Comparison of ENCODE assay signal across 9 cellular contexts in genomic region chr6:142395768-142396231, GRCh38.
DNase-seq lines count a peak whose midpoint lies in the region; ATAC-seq and TF ChIP-seq lines count a peak whose summit lies in the region.
"Had no signal": no experiment of that assay in that cellular context is flagged by ENCODE, and none has a peak within 500 bp of the region (broad histone marks: within the 10 kb centered on the region; RNA-seq: fewer than 3 reads in every experiment).

No MANE protein-coding gene starts in this region.

- in situ Hi-C loops in KBM-7 (cut with MboI; ENCODE audit: low pct_unique_long_range_greater_than_20kb, low sequenced_read_pairs): no loop called here

- intact Hi-C loops in upper lobe of right lung (cut with DNase I): no loop called here

- no peak overlapping the region for H2BK15ac ChIP-seq in mesenchymal stem cell (ENCODE audit: low read depth, poor library complexity, severe bottlenecking)

- TF ChIP-seq CTCF in upper lobe of right lung (IDR thresholded peaks at IDR 0.05): no peak
- TF ChIP-seq CTCF in mesothelial cell of epicardium (IDR thresholded peaks at IDR 0.05; ENCODE audit: unreplicated experiment): no peak
- TF ChIP-seq CTCF in GM23338 (conservative IDR thresholded peaks at IDR 0.05; ENCODE audit: low read depth in 2 of 2): no peak

- H3K9me2 ChIP-seq in GM23338 (ENCODE audit: insufficient read depth): no peaks in the 10 kb centered on the region

- H3K36me3 Mint-ChIP-seq in mesothelial cell of epicardium: no peaks in the 10 kb centered on the region
- H3K36me3 Mint-ChIP-seq in GM23338 (ENCODE audit: low read depth): no peaks in the 10 kb centered on the region

- H3K79me2 ChIP-seq in GM23338 (replicated peaks; ENCODE audit: insufficient read depth): no peaks in the 10 kb centered on the region

- H2BK12ac ChIP-seq in mesenchymal stem cell (ENCODE audit: low read length in 2 of 2): no peak overlapping the region

- no peak overlapping the region for H2BK120ac ChIP-seq in mesenchymal stem cell (ENCODE audit: low read depth, low read length)

- H3K27ac ChIP-seq in mesenchymal stem cell (ENCODE audit: low read length, poor library complexity, severe bottlenecking): no peak overlapping the region
- H3K27ac ChIP-seq in upper lobe of right lung: no peak overlapping the region
- H3K27ac ChIP-seq in GM23338 (ENCODE audit: low read depth): no peak overlapping the region

- H3K4me3 ChIP-seq in mesenchymal stem cell (ENCODE audit: insufficient read depth in 1 of 2, low read depth in 1 of 2, low read length in 2 of 2): no peak overlapping the region
- no peak overlapping the region for H3K4me3 ChIP-seq in upper lobe of right lung
- no peak overlapping the region for H3K4me3 ChIP-seq in GM23338

- no peaks in the 10 kb centered on the region for H3F3A ChIP-seq in GM23338 (replicated peaks; ENCODE audit: low read depth)

- no peak overlapping the region for H2AK5ac ChIP-seq in mesenchymal stem cell (ENCODE audit: low read length, severe bottlenecking)

- H3K9ac ChIP-seq in mesenchymal stem cell (ENCODE audit: low read length): no peak overlapping the region

- H3K27me3 Mint-ChIP-seq in mesothelial cell of epicardium (ENCODE audit: low read depth) (no peaks in the 10 kb centered on the region), GM23338 (ENCODE audit: insufficient read depth, low read depth, poor library complexity) (no peaks in the 10 kb centered on the region)
- H3K27me3 Mint-ChIP-seq: activated B cell treated with CpG ODN at 0.5 μM for 24 hours had no signal

- H3K4me1 ChIP-seq in mesenchymal stem cell (ENCODE audit: control insufficient read depth, insufficient read depth, low read depth, low read length): no peaks in the 10 kb centered on the region
- no peaks in the 10 kb centered on the region for H3K4me1 ChIP-seq in upper lobe of right lung
- peaks cover 7% of the 10 kb centered on the region; the same call in 1 of the 2 replicates for H3K4me1 ChIP-seq in GM23338 (ENCODE audit: insufficient read depth)

- H3K4me3 Mint-ChIP-seq in mesothelial cell of epicardium (no peak overlapping the region), GM23338 (no peak overlapping the region)
- H3K4me3 Mint-ChIP-seq: activated B cell treated with CpG ODN at 0.5 μM for 24 hours had no signal

- no peak overlapping the region for H3K14ac ChIP-seq in mesenchymal stem cell (ENCODE audit: low read length in 2 of 2)

- H3K27ac Mint-ChIP-seq in mesothelial cell of epicardium (no peak overlapping the region), GM23338 (no peak overlapping the region)
- H3K27ac Mint-ChIP-seq: activated B cell treated with CpG ODN at 0.5 μM for 24 hours had no signal

- no peak overlapping the region for H3K4me2 ChIP-seq in mesenchymal stem cell (ENCODE audit: low read length, poor library complexity, severe bottlenecking)
- H3K4me2 ChIP-seq in GM23338: no peak overlapping the region

- H4K91ac ChIP-seq in mesenchymal stem cell (ENCODE audit: low read length): no peak overlapping the region

- no peak overlapping the region for H2AFZ ChIP-seq in mesenchymal stem cell (ENCODE audit: low read depth, low read length)
- no peak overlapping the region for H2AFZ ChIP-seq in GM23338

- H3K9me3 ChIP-seq in mesenchymal stem cell (ENCODE audit: control insufficient read depth, low read length) (no peaks in the 10 kb centered on the region), upper lobe of right lung (no peaks in the 10 kb centered on the region)

- H4K20me1 ChIP-seq in GM23338 (replicated peaks; ENCODE audit: insufficient read depth): no peaks in the 10 kb centered on the region

- no peaks in the 10 kb centered on the region for H3K79me1 ChIP-seq in mesenchymal stem cell (replicated peaks; ENCODE audit: low read length, poor library complexity, severe bottlenecking)

- no peak overlapping the region for H3K18ac ChIP-seq in mesenchymal stem cell (ENCODE audit: low read depth in 1 of 2, low read length in 2 of 2)

- H3K4me1 Mint-ChIP-seq in mesothelial cell of epicardium: peaks cover 12% of the 10 kb centered on the region
- H3K4me1 Mint-ChIP-seq in GM23338: peaks cover 12% of the 10 kb centered on the region

- H3K4ac ChIP-seq in mesenchymal stem cell (ENCODE audit: low read depth in 1 of 2, low read length in 2 of 2): no peak overlapping the region

- peak; percentile 45 for DNase-seq in H4 (ENCODE audit: low spot score)
- DNase-seq in KBM-7: peak; percentile 56
- DNase-seq in mesenchymal stem cell: peak; percentile 80
- DNase-seq in upper lobe of right lung: no peak
- DNase-seq in mesothelial cell of epicardium (ENCODE audit: low spot score in 2 of 2, unreplicated experiment in 2 of 2): no peak
- no peak for DNase-seq in GM23338 (ENCODE audit: low spot score)
- DNase-seq in AG08396 (ENCODE audit: low spot score): no peak
- DNase-seq: activated B cell treated with CpG ODN at 0.5 μM for 24 hours had no signal

- no peak overlapping the region for H2BK5ac ChIP-seq in mesenchymal stem cell (ENCODE audit: low read depth, low read length, poor library complexity, severe bottlenecking)

- no peak overlapping the region for H3K23ac ChIP-seq in mesenchymal stem cell (ENCODE audit: low read length in 2 of 2)

- ATAC-seq in GM18858 (IDR thresholded peaks at IDR 0.05; ENCODE audit: unreplicated experiment) (peak; percentile 98), upper lobe of right lung (no peak), GM23338 (no peak)

- no peaks in the 10 kb centered on the region for H3K27me3 ChIP-seq in mesenchymal stem cell (ENCODE audit: control insufficient read depth in 1 of 2, insufficient read depth in 1 of 2, low read length in 2 of 2)
- no peaks in the 10 kb centered on the region for H3K27me3 ChIP-seq in upper lobe of right lung
- no peaks in the 10 kb centered on the region for H3K27me3 ChIP-seq in GM23338 (ENCODE audit: insufficient read depth)

- no peak overlapping the region for H4K8ac ChIP-seq in mesenchymal stem cell (ENCODE audit: low read length)

- H3K36me3 ChIP-seq in mesenchymal stem cell (ENCODE audit: control insufficient read depth in 1 of 2, insufficient read depth in 2 of 2, low read depth in 1 of 2, low read length in 2 of 2): no peaks in the 10 kb centered on the region
- H3K36me3 ChIP-seq in upper lobe of right lung: no peaks in the 10 kb centered on the region
- H3K36me3 ChIP-seq in GM23338 (ENCODE audit: insufficient read depth): no peaks in the 10 kb centered on the region

- WGBS in mesenchymal stem cell: 71% methylated on average over 1 of the region's 1 CpG

- no peaks in the 10 kb centered on the region for H3K9me3 Mint-ChIP-seq in mesothelial cell of epicardium
- H3K9me3 Mint-ChIP-seq in GM23338: no peaks in the 10 kb centered on the region
- H3K9me3 Mint-ChIP-seq: activated B cell treated with CpG ODN at 0.5 μM for 24 hours had no signal

TF ChIP-seq in GM23338, 12 proteins besides CTCF, POLR2A, EP300 and RAD21 (continues in another document):
- TF ChIP-seq REST (IDR thresholded peaks at IDR 0.05; ENCODE audit: unreplicated experiment) (no peak), CREB1 (CRISPR knock-in tag; IDR thresholded peaks at IDR 0.05; ENCODE audit: low read depth) (no peak), POLR2AphosphoS5 (IDR thresholded peaks at IDR 0.05; ENCODE audit: low read depth) (no peak), EZH2phosphoT487 (IDR thresholded peaks at IDR 0.05; ENCODE audit: unreplicated experiment) (no peak), NANOG (IDR thresholded peaks at IDR 0.05; ENCODE audit: borderline replicate concordance) (no peak), ETS1 (IDR thresholded peaks at IDR 0.05) (no peak), ZNF331 (CRISPR knock-in tag; IDR thresholded peaks at IDR 0.05; ENCODE audit: low read depth) (no peak), EZH2 (IDR thresholded peaks at IDR 0.05; ENCODE audit: low read depth, unreplicated experiment) (no peak), ZNF114 (CRISPR knock-in tag; IDR thresholded peaks at IDR 0.05) (no peak)

Comparison
In these comparisons a context has a peak if more than half of its experiments do, and no peak if none do; other contexts are left out.
1. DNase-seq: peak in H4 (single experiment), KBM-7 (single experiment) and mesenchymal stem cell (single experiment); none in upper lobe of right lung (single experiment), mesothelial cell of epicardium (0 of 2), GM23338 (single experiment) and AG08396 (single experiment).